Comparison of ENCODE assay signal across 11 cellular contexts in genomic region chr5:66436721-66437120, GRCh38.
A peak's percentile ranks its signal among the peaks of the same experiment; 100 is the strongest.
DNase-seq lines count a peak whose midpoint lies in the region; ATAC-seq and TF ChIP-seq lines count a peak whose summit lies in the region.
"Had no signal": no experiment of that assay in that cellular context is flagged by ENCODE, and none has a peak within 500 bp of the region (broad histone marks: within the 10 kb centered on the region; RNA-seq: fewer than 3 reads in every experiment).

No MANE protein-coding gene starts in this region.

- no peaks in the 10 kb centered on the region for H3K9me3 ChIP-seq in AG04450 (ENCODE audit: control insufficient read depth, insufficient read depth, low read length)
- H3K9me3 ChIP-seq in OCI-LY3 (ENCODE audit: insufficient read depth, low read length), result no peaks in the 10 kb centered on the region
- H3K9me3 ChIP-seq: neutrophil had no signal

- no peak overlapping the region for H2AFZ ChIP-seq in OCI-LY3 (ENCODE audit: low read depth, low read length)

- no peaks in the 10 kb centered on the region for H3K79me2 ChIP-seq in OCI-LY3 (ENCODE audit: low read length)

- H3K36me3 ChIP-seq in OCI-LY3 (replicated peaks; ENCODE audit: low read depth, low read length), result no peaks in the 10 kb centered on the region
- H3K36me3 ChIP-seq: neutrophil had no signal

- H3K9ac ChIP-seq in OCI-LY3 (ENCODE audit: low read length), result no peak overlapping the region

- DNase-seq in AG04450 (ENCODE audit: low read depth, low spot score) (no peak), GM13976 (ENCODE audit: low spot score) (no peak), glomerular visceral epithelial cell (ENCODE audit: extremely low spot score) (peak; percentile 3), COR-L47 (lab: John Stamatoyannopoulos, UW) (no peak), NCI-H1048 (lab: John Stamatoyannopoulos, UW) (no peak)
- DNase-seq: activated naive CD4-positive, alpha-beta T cell treated with Interleukin-2 at 50 U/mL for 16 hours had no signal

- no peaks in the 10 kb centered on the region for H4K20me1 ChIP-seq in OCI-LY3 (ENCODE audit: insufficient read depth, low read length)

- 0 out of 2 replicates have a peak, but pooled peaks cover 4% of the 10 kb centered on the region for H3K4me1 ChIP-seq in OCI-LY3 (ENCODE audit: low read length)

- H3K27ac ChIP-seq in AG04450 (ENCODE audit: low read depth, low read length), result no peak overlapping the region
- no peak overlapping the region for H3K27ac ChIP-seq in OCI-LY3 (ENCODE audit: low read length)
- H3K27ac ChIP-seq: neutrophil, SK-N-MC had no signal

- CTCF ChIA-PET in AG04450 (lab: Charles Lee), result interaction anchor here (0.9 kb wide), 1 partner anchor 129 kb away, joined by 4 read pairs; no protein-coding TSS in a partner anchor

- no peak overlapping the region for H3K4me2 ChIP-seq in OCI-LY3 (ENCODE audit: low read length)

- POLR2A ChIA-PET in AG04450 (lab: Yijun Ruan, JAX), result no interaction called here

- ATAC-seq in HG03520 (IDR thresholded peaks at IDR 0.05; ENCODE audit: unreplicated experiment) (no peak), GM18867 (IDR thresholded peaks at IDR 0.05; ENCODE audit: unreplicated experiment) (no peak)

- in situ Hi-C loops in GM13976 (cut with MboI; ENCODE audit: low sequenced_read_pairs, unreplicated experiment), result no loop called here

- TF ChIP-seq CTCF in AG04450 (IDR thresholded peaks at IDR 0.05; ENCODE audit: low read depth, low read length) (0 out of 2 replicates have a peak, but pooled peaks have one; percentile 14), GM13976 (IDR thresholded peaks at IDR 0.05; ENCODE audit: borderline replicate concordance, control extremely low read depth, extremely low read depth, insufficient read depth, missing control alignments) (peak; percentile 16), OCI-LY3 (IDR thresholded peaks at IDR 0.05; ENCODE audit: low read depth, low read length) (peak; percentile 45)

- H3K27me3 ChIP-seq in AG04450 (ENCODE audit: control insufficient read depth, insufficient read depth, low read length), result no peaks in the 10 kb centered on the region
- no peaks in the 10 kb centered on the region for H3K27me3 ChIP-seq in OCI-LY3 (ENCODE audit: low read depth, low read length)
- H3K27me3 ChIP-seq: neutrophil had no signal

- no peak overlapping the region for H3K4me3 ChIP-seq in AG04450 (ENCODE audit: low read depth, low read length)
- no peak overlapping the region for H3K4me3 ChIP-seq in OCI-LY3 (ENCODE audit: low read length)
- H3K4me3 ChIP-seq: SK-N-MC had no signal
